Comparison of ENCODE assay signal across 16 cellular contexts in genomic region chr18:10015288-10015701, GRCh38.
DNase-seq lines count a peak whose midpoint lies in the region; ATAC-seq and TF ChIP-seq lines count a peak whose summit lies in the region.
"Had no signal": no experiment of that assay in that cellular context is flagged by ENCODE, and none has a peak within 500 bp of the region (broad histone marks: within the 10 kb centered on the region; RNA-seq: fewer than 3 reads in every experiment).

No MANE protein-coding gene starts in this region.

- peaks cover 37% of the 10 kb centered on the region for H3K4me1 ChIP-seq in ACC112 (ENCODE audit: control insufficient read depth, insufficient read depth, low read length, unreplicated experiment)
- peaks cover 27 to 39% (median 31%) of the 10 kb centered on the region in 4 donors for H3K4me1 ChIP-seq in esophagus muscularis mucosa
- H3K4me1 ChIP-seq: A549 had no signal

- intact Hi-C loops in esophagus muscularis mucosa (cut with DNase I) (no loop called here), natural killer cell (cut with micrococcal nuclease) (no loop called here)

- H3K36me3 ChIP-seq in ACC112 (ENCODE audit: insufficient read depth, low read length) (no peaks in the 10 kb centered on the region), esophagus muscularis mucosa (no peaks in the 10 kb centered on the region)

- no peak for ATAC-seq in GM21515 (IDR thresholded peaks at IDR 0.05; ENCODE audit: unreplicated experiment)
- no peak for ATAC-seq in natural killer cell
- ATAC-seq: A549; activated T-helper 17 cell treated with anti-CD3 and anti-CD28 coated beads, Interleukin-2, amount 50 U/mL, for 72 hours; naive thymus-derived CD4-positive, alpha-beta T cell; Panc1 had no signal

- WGBS in esophagus muscularis mucosa = 82% methylated on average over 9 of the region's 9 CpGs

- H3K4me3 Mint-ChIP-seq in mesothelial cell of epicardium = no peak overlapping the region
- no peak overlapping the region for H3K4me3 Mint-ChIP-seq in natural killer cell
- H3K4me3 Mint-ChIP-seq: activated B cell treated with CpG ODN at 0.5 μM for 24 hours; activated T-helper 17 cell treated with anti-CD3 and anti-CD28 coated beads, Interleukin-2, amount 50 U/mL, for 72 hours; naive thymus-derived CD4-positive, alpha-beta T cell had no signal

- H3K4me3 ChIP-seq in ACC112 (ENCODE audit: low read depth, low read length) (no peak overlapping the region), esophagus muscularis mucosa (no peak overlapping the region)
- H3K4me3 ChIP-seq: A549 had no signal

- H3K27me3 Mint-ChIP-seq in mesothelial cell of epicardium (ENCODE audit: low read depth) (no peaks in the 10 kb centered on the region), natural killer cell (ENCODE audit: low read depth in 2 of 2) (no peaks in the 10 kb centered on the region)
- H3K27me3 Mint-ChIP-seq: activated B cell treated with CpG ODN at 0.5 μM for 24 hours had no signal

- TF ChIP-seq CTCF in esophagus muscularis mucosa (IDR thresholded peaks at IDR 0.05) (no peak), mesothelial cell of epicardium (IDR thresholded peaks at IDR 0.05; ENCODE audit: unreplicated experiment) (no peak), natural killer cell (IDR thresholded peaks at IDR 0.05) (no peak)

- peak overlapping the region; percentile 72 for H2AFZ ChIP-seq in ACC112 (ENCODE audit: low read length, unreplicated experiment)

- H3K27me3 ChIP-seq in ACC112 (ENCODE audit: insufficient read depth, low read length) (no peaks in the 10 kb centered on the region), esophagus muscularis mucosa (no peaks in the 10 kb centered on the region)

- H3K27ac ChIP-seq in ACC112 (ENCODE audit: low read depth, low read length) = peak overlapping the region; percentile 83
- peak overlapping the region in 3 of 4 donors; percentile 21 to 32 (median 26) for H3K27ac ChIP-seq in esophagus muscularis mucosa (replicated peaks in 1 of 4)
- H3K27ac ChIP-seq: A549 had no signal

- H3K4me1 Mint-ChIP-seq in mesothelial cell of epicardium = peaks cover 50% of the 10 kb centered on the region
- H3K4me1 Mint-ChIP-seq in natural killer cell = no peaks in the 10 kb centered on the region
- H3K4me1 Mint-ChIP-seq: activated T-helper 17 cell treated with anti-CD3 and anti-CD28 coated beads, Interleukin-2, amount 50 U/mL, for 72 hours had no signal

- H3K36me3 Mint-ChIP-seq in mesothelial cell of epicardium (no peaks in the 10 kb centered on the region), natural killer cell (no peaks in the 10 kb centered on the region)
- H3K36me3 Mint-ChIP-seq: naive thymus-derived CD4-positive, alpha-beta T cell had no signal

- peak overlapping the region; percentile 86 for H3K27ac Mint-ChIP-seq in mesothelial cell of epicardium
- no peak overlapping the region for H3K27ac Mint-ChIP-seq in natural killer cell
- H3K27ac Mint-ChIP-seq: activated B cell treated with CpG ODN at 0.5 μM for 24 hours; activated T-helper 17 cell treated with anti-CD3 and anti-CD28 coated beads, Interleukin-2, amount 50 U/mL, for 72 hours; naive thymus-derived CD4-positive, alpha-beta T cell had no signal

- no peak for TF ChIP-seq POLR2A in esophagus muscularis mucosa (IDR thresholded peaks at IDR 0.05; ENCODE audit: low read depth)

- no peaks in the 10 kb centered on the region for H3K9me3 ChIP-seq in esophagus muscularis mucosa
- H3K9me3 ChIP-seq: A549 had no signal

- DNase-seq in OCI-M1 (lab: John Stamatoyannopoulos, UW) (peak; percentile 45), esophagus muscularis mucosa (ENCODE audit: extremely low spot score) (no peak), mesothelial cell of epicardium (ENCODE audit: low spot score in 2 of 2, unreplicated experiment in 2 of 2) (no peak), natural killer cell (no peak), DMS153 treated with DMSO at 0.1 percent for 48 hours (lab: John Stamatoyannopoulos, UW; ENCODE audit: unreplicated experiment) (no peak), NCI-H1092 (lab: John Stamatoyannopoulos, UW) (no peak)
- DNase-seq: activated B cell treated with CpG ODN at 0.5 μM for 24 hours; cerebellar nuclear complex; naive thymus-derived CD4-positive, alpha-beta T cell; NCI-H2081 treated with DMSO at 0.1 percent for 48 hours; stimulated activated naive CD4-positive, alpha-beta T cell treated with Interleukin-2 at 50 U/mL for 16 hours had no signal

- TF ChIP-seq EP300 in esophagus muscularis mucosa (IDR thresholded peaks at IDR 0.05) = no peak

- no peaks in the 10 kb centered on the region for H3K9me3 Mint-ChIP-seq in mesothelial cell of epicardium
- H3K9me3 Mint-ChIP-seq in natural killer cell = no peaks in the 10 kb centered on the region
- H3K9me3 Mint-ChIP-seq: activated B cell treated with CpG ODN at 0.5 μM for 24 hours; activated T-helper 17 cell treated with anti-CD3 and anti-CD28 coated beads, Interleukin-2, amount 50 U/mL, for 72 hours; naive thymus-derived CD4-positive, alpha-beta T cell had no signal

- no peaks in the 10 kb centered on the region for H3K79me2 ChIP-seq in ACC112 (ENCODE audit: control insufficient read depth, insufficient read depth, low read length, unreplicated experiment)
